Comparison of ENCODE assay signal across 9 cellular contexts in genomic region chrX:131734621-131735020, GRCh38.
DNase-seq lines count a peak whose midpoint lies in the region; ATAC-seq and TF ChIP-seq lines count a peak whose summit lies in the region.
"Had no signal": no experiment of that assay in that cellular context is flagged by ENCODE, and none has a peak within 500 bp of the region (broad histone marks: within the 10 kb centered on the region; RNA-seq: fewer than 3 reads in every experiment).

No MANE protein-coding gene starts in this region.

- no peaks in the 10 kb centered on the region for H3K9me3 Mint-ChIP-seq in stimulated activated memory B cell treated with anti-CD40 and anti-IgM and Interleukin-4, amounts not matched to agents 10 μg/mL and 1 μg/mL and 100 μg/mL, for 72 hours
- H3K9me3 Mint-ChIP-seq: T-helper 1 cell treated with Interleukin-12 subunit alpha and Interleukin-12 subunit beta and Interleukin-4 antibody, amounts not matched to agents 30 μg/mL and 1 μg/mL, for 36 hours had no signal

- no peaks in the 10 kb centered on the region for H3K27me3 ChIP-seq in tibial artery

- H3K27ac Mint-ChIP-seq in stimulated activated memory B cell treated with anti-CD40 and anti-IgM and Interleukin-4, amounts not matched to agents 10 μg/mL and 1 μg/mL and 100 μg/mL, for 72 hours, result no peak overlapping the region
- H3K27ac Mint-ChIP-seq: T-helper 1 cell treated with Interleukin-12 subunit alpha and Interleukin-12 subunit beta and Interleukin-4 antibody, amounts not matched to agents 30 μg/mL and 1 μg/mL, for 36 hours had no signal

- no peaks in the 10 kb centered on the region for H3K36me3 ChIP-seq in tibial artery

- no peaks in the 10 kb centered on the region for H3K4me1 ChIP-seq in tibial artery

- TF ChIP-seq CTCF in WI38 (IDR thresholded peaks at IDR 0.05; ENCODE audit: low read depth, low read length), result no peak
- no peak for TF ChIP-seq CTCF in tibial artery (IDR thresholded peaks at IDR 0.05)

- no peak overlapping the region for H3K27ac ChIP-seq in tibial artery

- no peaks in the 10 kb centered on the region for H3K36me3 Mint-ChIP-seq in stimulated activated memory B cell treated with anti-CD40 and anti-IgM and Interleukin-4, amounts not matched to agents 10 μg/mL and 1 μg/mL and 100 μg/mL, for 72 hours

- H3K4me3 ChIP-seq in WI38 (ENCODE audit: low read depth, low read length), result peak overlapping the region; percentile 30; the same call in 1 of the 2 replicates
- H3K4me3 ChIP-seq in tibial artery, result no peak overlapping the region

- no peak for ATAC-seq in stimulated activated memory B cell treated with anti-CD40 and anti-IgM and Interleukin-4, amounts not matched to agents 10 μg/mL and 1 μg/mL and 100 μg/mL, for 72 hours

- peak; percentile 3 for DNase-seq in ELR (ENCODE audit: low read depth)
- DNase-seq in HCEC 1CT, result peak; percentile 30
- peak; percentile 72 to 89 for DNase-seq in lung microvascular endothelial cell (ENCODE audit: low read depth in 2 of 2)
- no peak for DNase-seq in tibial artery
- DNase-seq in NCI-H82 treated with DMSO at 0.1 percent for 48 hours (lab: John Stamatoyannopoulos, UW; ENCODE audit: unreplicated experiment), result no peak
- no peak for DNase-seq in G401 (ENCODE audit: low spot score)

- no peak overlapping the region for H3K4me3 Mint-ChIP-seq in stimulated activated memory B cell treated with anti-CD40 and anti-IgM and Interleukin-4, amounts not matched to agents 10 μg/mL and 1 μg/mL and 100 μg/mL, for 72 hours
- H3K4me3 Mint-ChIP-seq: T-helper 1 cell treated with Interleukin-12 subunit alpha and Interleukin-12 subunit beta and Interleukin-4 antibody, amounts not matched to agents 30 μg/mL and 1 μg/mL, for 36 hours had no signal

- H3K9me3 ChIP-seq in tibial artery, result no peaks in the 10 kb centered on the region

- intact Hi-C loops in tibial artery (cut with DNase I; ENCODE audit: low total_unique reads), result no loop called here

- no peaks in the 10 kb centered on the region for H3K27me3 Mint-ChIP-seq in stimulated activated memory B cell treated with anti-CD40 and anti-IgM and Interleukin-4, amounts not matched to agents 10 μg/mL and 1 μg/mL and 100 μg/mL, for 72 hours

- H3K4me1 Mint-ChIP-seq in stimulated activated memory B cell treated with anti-CD40 and anti-IgM and Interleukin-4, amounts not matched to agents 10 μg/mL and 1 μg/mL and 100 μg/mL, for 72 hours, result no peaks in the 10 kb centered on the region

- in situ Hi-C loops in G401 (cut with HindIII; ENCODE audit: low sequenced_read_pairs), result no loop called here

Comparison
In these comparisons a context has a peak if more than half of its experiments do, and no peak if none do; other contexts are left out.
1. DNase-seq: peak in ELR (single experiment), HCEC 1CT (single experiment) and lung microvascular endothelial cell (2 of 2); none in tibial artery (0 of 2), NCI-H82 treated with DMSO at 0.1 percent for 48 hours (single experiment) and G401 (single experiment).